14 cellular contexts compared by ENCODE assay signal in genomic region chr12:51242150-51242549, GRCh38. TPM values are rescaled to one million over a fixed set of nuclear protein-coding genes. Genes with fewer than 3 reads are reported as not detected.
DNase-seq lines count a peak whose midpoint lies in the region; ATAC-seq and TF ChIP-seq lines count a peak whose summit lies in the region.
"Had no signal": no experiment of that assay in that cellular context is flagged by ENCODE, and none has a peak within 500 bp of the region (broad histone marks: within the 10 kb centered on the region; RNA-seq: fewer than 3 reads in every experiment).

No MANE protein-coding gene starts in this region.

- peak overlapping the region; percentile 52 for H3K27ac ChIP-seq in CD4-positive, CD25-positive, alpha-beta regulatory T cell (ENCODE audit: insufficient read depth, low read length, poor library complexity, severe bottlenecking)
- H3K27ac ChIP-seq in muscle layer of duodenum (ENCODE audit: low read length) (peak overlapping the region; percentile 37), Karpas-422 (ENCODE audit: low read length) (no peak overlapping the region)
- H3K27ac ChIP-seq: tibial artery had no signal

- no peaks in the 10 kb centered on the region for H3K27me3 ChIP-seq in CD4-positive, CD25-positive, alpha-beta regulatory T cell (ENCODE audit: control insufficient read depth, insufficient read depth, low read length)
- H3K27me3 ChIP-seq in Loucy (ENCODE audit: insufficient read depth, low read length, poor library complexity, severe bottlenecking) (peaks cover 3% of the 10 kb centered on the region), muscle layer of duodenum (ENCODE audit: low read depth, low read length) (no peaks in the 10 kb centered on the region), Karpas-422 (ENCODE audit: low read length) (no peaks in the 10 kb centered on the region)
- H3K27me3 ChIP-seq: esophagus squamous epithelium, tibial artery had no signal

- ATAC-seq in CD4-positive, CD25-positive, alpha-beta regulatory T cell (ENCODE audit: low read depth in 2 of 2): no peak
- no peak for ATAC-seq in activated T-helper 17 cell treated with anti-CD3 and anti-CD28 coated beads, Interleukin-2, amount 50 U/mL, for 72 hours (replicated peaks)
- ATAC-seq in GM18868 (IDR thresholded peaks at IDR 0.05; ENCODE audit: unreplicated experiment) (no peak), omental fat pad (ENCODE audit: low FRiP score) (no peak), HG02623 (IDR thresholded peaks at IDR 0.05; ENCODE audit: unreplicated experiment) (no peak)
- ATAC-seq: activated T-cell treated with anti-CD3 and anti-CD28 coated beads, Interleukin-2, amount 50 U/mL, for 4 hours had no signal

- H3K79me2 ChIP-seq in Loucy (ENCODE audit: insufficient read depth, low read length): peaks cover 40% of the 10 kb centered on the region
- H3K79me2 ChIP-seq in Karpas-422 (ENCODE audit: low read length): peaks cover 25% of the 10 kb centered on the region

- peaks cover 48% of the 10 kb centered on the region for H3K36me3 ChIP-seq in CD4-positive, CD25-positive, alpha-beta regulatory T cell (ENCODE audit: control insufficient read depth, insufficient read depth, low read length)
- H3K36me3 ChIP-seq in Loucy (ENCODE audit: insufficient read depth, low read length): peaks cover 60% of the 10 kb centered on the region; the same call in 1 of the 2 replicates
- H3K36me3 ChIP-seq in muscle layer of duodenum (ENCODE audit: control insufficient read depth in 1 of 2, insufficient read depth in 2 of 2, low read length in 2 of 2): peaks cover 33 to 39% of the 10 kb centered on the region in 2 donors
- H3K36me3 ChIP-seq in Karpas-422 (ENCODE audit: insufficient read depth, low read length): peaks cover 16% of the 10 kb centered on the region; the same call in 1 of the 2 replicates

- peak overlapping the region; percentile 19 for H3K4me2 ChIP-seq in Loucy (ENCODE audit: low read depth, low read length, poor library complexity, severe bottlenecking)
- no peak overlapping the region for H3K4me2 ChIP-seq in Karpas-422 (ENCODE audit: low read depth, low read length, poor library complexity, severe bottlenecking)

- H3K4me3 Mint-ChIP-seq in CD4-positive, CD25-positive, alpha-beta regulatory T cell: peak overlapping the region; percentile 57 to 90 (median 70)
- H3K4me3 Mint-ChIP-seq in activated T-helper 17 cell treated with anti-CD3 and anti-CD28 coated beads, Interleukin-2, amount 50 U/mL, for 72 hours: peak overlapping the region; percentile 39

- H3K4me3 ChIP-seq in CD4-positive, CD25-positive, alpha-beta regulatory T cell (ENCODE audit: low read depth, low read length): no peak overlapping the region
- H3K4me3 ChIP-seq in Loucy (ENCODE audit: low read length, poor library complexity, severe bottlenecking) (no peak overlapping the region), muscle layer of duodenum (ENCODE audit: low read depth in 1 of 2, low read length in 2 of 2) (no peak overlapping the region), Karpas-422 (ENCODE audit: low read length) (no peak overlapping the region)
- H3K4me3 ChIP-seq: esophagus squamous epithelium, tibial artery had no signal

- peaks cover 22 to 79% (median 65%) of the 10 kb centered on the region in 4 donors for H3K4me1 Mint-ChIP-seq in CD4-positive, CD25-positive, alpha-beta regulatory T cell
- H3K4me1 Mint-ChIP-seq in activated T-helper 17 cell treated with anti-CD3 and anti-CD28 coated beads, Interleukin-2, amount 50 U/mL, for 72 hours: peaks cover 41% of the 10 kb centered on the region

- H3K9me3 Mint-ChIP-seq in CD4-positive, CD25-positive, alpha-beta regulatory T cell: no peaks in the 10 kb centered on the region
- no peaks in the 10 kb centered on the region for H3K9me3 Mint-ChIP-seq in activated T-helper 17 cell treated with anti-CD3 and anti-CD28 coated beads, Interleukin-2, amount 50 U/mL, for 72 hours
- H3K9me3 Mint-ChIP-seq: activated T-cell treated with anti-CD3 and anti-CD28 coated beads, Interleukin-2, amount 50 U/mL, for 4 hours had no signal

- H3K9me3 ChIP-seq in CD4-positive, CD25-positive, alpha-beta regulatory T cell (ENCODE audit: control insufficient read depth in 2 of 2, low read length in 2 of 2): no peaks in the 10 kb centered on the region
- H3K9me3 ChIP-seq in Loucy (ENCODE audit: insufficient read depth, low read depth, low read length): no peaks in the 10 kb centered on the region
- no peaks in the 10 kb centered on the region for H3K9me3 ChIP-seq in muscle layer of duodenum (ENCODE audit: control insufficient read depth in 1 of 2, low read length in 2 of 2)
- no peaks in the 10 kb centered on the region for H3K9me3 ChIP-seq in Karpas-422 (ENCODE audit: low read length)
- H3K9me3 ChIP-seq: esophagus squamous epithelium, tibial artery had no signal

- DNase-seq in CD4-positive, CD25-positive, alpha-beta regulatory T cell: no peak
- DNase-seq in omental fat pad (ENCODE audit: low spot score) (no peak), Karpas-422 (no peak)
- DNase-seq: activated CD4-positive, CD25-positive, alpha-beta regulatory T cell treated with anti-CD3 and anti-CD28 coated beads, Interleukin-2, amount 50 U/mL, for 72 hours; activated T-cell treated with anti-CD3 and anti-CD28 coated beads, Interleukin-2, amount 50 U/mL, for 4 hours; esophagus squamous epithelium; stimulated activated CD4-positive, alpha-beta T cell treated with anti-CD3 and anti-CD28 coated beads, Interleukin-2, amount 100 ng/mL, for 24 hours; SW 1271 had no signal

- H2AFZ ChIP-seq in Loucy (ENCODE audit: low read length): no peak overlapping the region
- H2AFZ ChIP-seq in Karpas-422 (ENCODE audit: low read length): no peak overlapping the region

- no peak for TF ChIP-seq CTCF in Loucy (conservative IDR thresholded peaks at IDR 0.05; ENCODE audit: low read length)
- no peak for TF ChIP-seq CTCF in omental fat pad (IDR thresholded peaks at IDR 0.05)

- peaks cover 49% of the 10 kb centered on the region for H3K36me3 Mint-ChIP-seq in CD4-positive, CD25-positive, alpha-beta regulatory T cell
- H3K36me3 Mint-ChIP-seq in activated T-helper 17 cell treated with anti-CD3 and anti-CD28 coated beads, Interleukin-2, amount 50 U/mL, for 72 hours (ENCODE audit: low read depth): peaks cover 87% of the 10 kb centered on the region

- no peak overlapping the region for H3K9ac ChIP-seq in Loucy (ENCODE audit: low read depth, low read length, poor library complexity, severe bottlenecking)
- H3K9ac ChIP-seq in Karpas-422 (ENCODE audit: low read length): no peak overlapping the region

- peaks cover 9% of the 10 kb centered on the region for H3K27me3 Mint-ChIP-seq in CD4-positive, CD25-positive, alpha-beta regulatory T cell
- H3K27me3 Mint-ChIP-seq in activated T-helper 17 cell treated with anti-CD3 and anti-CD28 coated beads, Interleukin-2, amount 50 U/mL, for 72 hours: no peaks in the 10 kb centered on the region

- H3K9me2 ChIP-seq in Loucy (replicated peaks; ENCODE audit: low read depth, low read length) (no peaks in the 10 kb centered on the region), Karpas-422 (replicated peaks; ENCODE audit: insufficient read depth, low read length) (no peaks in the 10 kb centered on the region)

- peak overlapping the region; percentile 60 to 79 (median 69) for H3K27ac Mint-ChIP-seq in CD4-positive, CD25-positive, alpha-beta regulatory T cell
- H3K27ac Mint-ChIP-seq in activated T-helper 17 cell treated with anti-CD3 and anti-CD28 coated beads, Interleukin-2, amount 50 U/mL, for 72 hours: peak overlapping the region; percentile 59

- H4K20me1 ChIP-seq in Loucy (ENCODE audit: insufficient read depth, low read length, poor library complexity, severe bottlenecking) (peaks cover 35% of the 10 kb centered on the region), Karpas-422 (ENCODE audit: insufficient read depth, low read depth, low read length) (peaks cover 8% of the 10 kb centered on the region; the same call in 1 of the 2 replicates)

- peaks cover 10% of the 10 kb centered on the region; the same call in 1 of the 2 replicates for H3F3A ChIP-seq in Loucy (ENCODE audit: low read depth)

- H3K4me1 ChIP-seq in CD4-positive, CD25-positive, alpha-beta regulatory T cell (ENCODE audit: control insufficient read depth, insufficient read depth, low read length, poor library complexity, severe bottlenecking): peaks cover 48% of the 10 kb centered on the region
- H3K4me1 ChIP-seq in Loucy (ENCODE audit: insufficient read depth, low read length, poor library complexity, severe bottlenecking) (peaks cover 42% of the 10 kb centered on the region), muscle layer of duodenum (ENCODE audit: control insufficient read depth in 1 of 2, insufficient read depth in 2 of 2, low read length in 2 of 2) (peaks cover 9 to 30% of the 10 kb centered on the region in 2 donors), Karpas-422 (ENCODE audit: low read length) (peaks cover 28% of the 10 kb centered on the region)

RNA-seq across cellular contexts. Expression of gene DAZAP2, which starts 3.5 kb away (rescaled TPM):
- total RNA-seq in CD4-positive, CD25-positive, alpha-beta regulatory T cell: 338 TPM
- 1,000 to 10,000 TPM; 1,508 to 1,956 (median 1,583) TPM for polyA plus RNA-seq in CD4-positive, CD25-positive, alpha-beta regulatory T cell
- total RNA-seq in activated T-helper 17 cell treated with anti-CD3 and anti-CD28 coated beads, Interleukin-2, amount 50 U/mL, for 72 hours: 100 to 1,000 TPM; 110 to 124 TPM
- total RNA-seq in omental fat pad: 100 to 1,000 TPM; 213 to 277 (median 235) TPM
- total RNA-seq in Karpas-422 (2014; rRNA removed; shearing (Covaris generic); ENCODE audit: low replicate concordance): 189 and 362 TPM in 2 replicates

RNA-seq across cellular contexts. Expression of gene POU6F1, which starts 24.3 kb away (rescaled TPM):
- total RNA-seq in CD4-positive, CD25-positive, alpha-beta regulatory T cell: 25.1 TPM
- polyA plus RNA-seq in CD4-positive, CD25-positive, alpha-beta regulatory T cell: 1 to 10 TPM in 3 of 4 donors, under 1 TPM in 1; 0.74 to 2.7 (median 2.4) TPM
- 10 to 100 TPM in 1 of 2 donors, 1 to 10 TPM in 1; 6.9 to 25.2 TPM for total RNA-seq in activated T-helper 17 cell treated with anti-CD3 and anti-CD28 coated beads, Interleukin-2, amount 50 U/mL, for 72 hours
- 10 to 100 TPM in 2 of 4 donors, 1 to 10 TPM in 2; 5.8 to 14.8 (median 8.5) TPM for total RNA-seq in omental fat pad
- total RNA-seq in Karpas-422 (2014; rRNA removed; shearing (Covaris generic); ENCODE audit: low replicate concordance): 1.6 and 3.2 TPM in 2 replicates

RNA-seq across cellular contexts. Expression of gene SMAGP, which starts 28.1 kb away (rescaled TPM):
- total RNA-seq in CD4-positive, CD25-positive, alpha-beta regulatory T cell: 3.4 TPM
- polyA plus RNA-seq in CD4-positive, CD25-positive, alpha-beta regulatory T cell: 10 to 100 TPM in 2 of 4 donors, 1 to 10 TPM in 2; 5.7 to 13.5 (median 8.7) TPM
- total RNA-seq in activated T-helper 17 cell treated with anti-CD3 and anti-CD28 coated beads, Interleukin-2, amount 50 U/mL, for 72 hours: under 1 TPM; 0.13 to 0.50 TPM
- total RNA-seq in omental fat pad: 10 to 100 TPM in 2 of 4 donors, 1 to 10 TPM in 2; 3.8 to 12.0 (median 7.0) TPM
- total RNA-seq in Karpas-422 (2014; rRNA removed; shearing (Covaris generic); ENCODE audit: low replicate concordance): 2.3 and 2.5 TPM in 2 replicates
